In genomic region chr1:15207031-15207828, GRCh38 we compare ENCODE assay signal across 15 cellular contexts. TPM values are rescaled to one million over a fixed set of nuclear protein-coding genes. Genes with fewer than 3 reads are reported as not detected.
DNase-seq lines count a peak whose midpoint lies in the region; ATAC-seq, FAIRE-seq and TF ChIP-seq lines count a peak whose summit lies in the region.
"Had no signal": no experiment of that assay in that cellular context is flagged by ENCODE, and none has a peak within 500 bp of the region (broad histone marks: within the 10 kb centered on the region; RNA-seq: fewer than 3 reads in every experiment).

No MANE protein-coding gene starts in this region.

- H3K27ac ChIP-seq in HEK293 (ENCODE audit: extremely low read depth, low read depth, low read length): no peak overlapping the region
- H3K27ac ChIP-seq in K562 (ENCODE audit: extremely low read depth, low read depth, low read length): no peak overlapping the region
- H3K27ac ChIP-seq in esophagus muscularis mucosa (replicated peaks in 1 of 4): no peak overlapping the region
- H3K27ac ChIP-seq: gastrocnemius medialis, SJCRH30 had no signal

- no peaks in the 10 kb centered on the region for H3K9me1 ChIP-seq in K562 (ENCODE audit: control insufficient read depth, insufficient read depth, low read length)

- peaks cover 38 to 66% of the 10 kb centered on the region in 2 experiments for H3K27me3 ChIP-seq in K562 (ENCODE audit: control insufficient read depth in 2 of 2, insufficient read depth in 2 of 2, low read length in 2 of 2)
- H3K27me3 ChIP-seq in esophagus muscularis mucosa: no peaks in the 10 kb centered on the region
- H3K27me3 ChIP-seq: gastrocnemius medialis, SJCRH30 had no signal

- TF ChIP-seq EP300 in K562 (IDR thresholded peaks at IDR 0.05; ENCODE audit: low read length) (no peak), esophagus muscularis mucosa (IDR thresholded peaks at IDR 0.05) (no peak)

- H3K9me3 ChIP-seq in HEK293 (ENCODE audit: control insufficient read depth, insufficient read depth, low read depth, low read length) (no peaks in the 10 kb centered on the region), K562 (replicated peaks; ENCODE audit: control insufficient read depth, insufficient read depth, low read depth, low read length) (no peaks in the 10 kb centered on the region), esophagus muscularis mucosa (no peaks in the 10 kb centered on the region)
- H3K9me3 ChIP-seq: gastrocnemius medialis, SJCRH30 had no signal

- H3K4me1 ChIP-seq in HEK293 (ENCODE audit: control insufficient read depth, insufficient read depth, low read length) (0 out of 2 replicates have a peak, but pooled peaks cover 2% of the 10 kb centered on the region), K562 (replicated peaks in 1 of 2; ENCODE audit: control insufficient read depth in 2 of 2, insufficient read depth in 2 of 2, low read length in 2 of 2) (no peaks in the 10 kb centered on the region), esophagus muscularis mucosa (peaks cover 0 to 32% (median 19%) of the 10 kb centered on the region in 4 donors)

- TF ChIP-seq CTCF in HEK293 (tag by site-specific recombination; IDR thresholded peaks at IDR 0.05) (no peak), K562 (IDR thresholded peaks at IDR 0.05 in 2 of 3, conservative IDR thresholded peaks at IDR 0.05 in 1 of 3; ENCODE audit: insufficient read depth in 2 of 3, low read depth in 1 of 3, low read length in 3 of 3) (no peak), esophagus muscularis mucosa (IDR thresholded peaks at IDR 0.05) (no peak)

- CTCF ChIA-PET in HEK293 (lab: Yijun Ruan, JAX) (interaction anchor here (0.5 to 0.7 kb wide), 2 partner anchors 115 to 117 kb away, joined by 3 read pairs; no protein-coding TSS in a partner anchor), K562 (lab: Yijun Ruan, JAX; ENCODE audit: low intra/inter-chr PET ratio) (interaction anchor here (0.7 kb wide), 1 partner anchor 79 kb away, joined by 3 read pairs; no protein-coding TSS in a partner anchor)

- no TSS peak for BruUV-seq in K562 (replicated peaks; lab: Mats Ljungman, UMichigan)

- no peak for FAIRE-seq in K562 (lab: Jason Lieb, UNC)

- H3K4me2 ChIP-seq in K562 (ENCODE audit: insufficient read depth, low read length): no peak overlapping the region

- no peak overlapping the region for H2AFZ ChIP-seq in K562 (ENCODE audit: low read depth, low read length)

- DNase-seq in K562 (ENCODE audit: extremely low read depth in 1 of 4, low spot score in 3 of 4) (no peak), iPS-NIHi11 (ENCODE audit: low spot score) (peak; percentile 30), posterior vena cava (ENCODE audit: low spot score) (peak; percentile 52), esophagus muscularis mucosa (ENCODE audit: extremely low spot score) (no peak)
- DNase-seq in activated CD4-positive, alpha-beta T cell treated with anti-CD3 and anti-CD28 coated beads for 4 hours: no peak
- DNase-seq: activated naive CD8-positive, alpha-beta T cell treated with anti-CD3 and anti-CD28 coated beads, Interleukin-2, amount 50 U/mL, for 24 hours; DMS79 treated with DMSO at 0.1 percent for 48 hours; effector memory CD4-positive, alpha-beta T cell; gastrocnemius medialis; SJCRH30; stimulated activated CD4-positive, alpha-beta T cell treated with anti-CD3 and anti-CD28 coated beads, Interleukin-2, amount 100 ng/mL, for 48 hours had no signal

- no peaks in the 10 kb centered on the region for H3K36me3 ChIP-seq in HEK293 (ENCODE audit: control insufficient read depth in 2 of 2, insufficient read depth in 1 of 2, low read length in 2 of 2)
- H3K36me3 ChIP-seq in K562 (ENCODE audit: control insufficient read depth, insufficient read depth, low read length): no peaks in the 10 kb centered on the region
- no peaks in the 10 kb centered on the region for H3K36me3 ChIP-seq in esophagus muscularis mucosa
- H3K36me3 ChIP-seq: gastrocnemius medialis, SJCRH30 had no signal

- no peak for TF ChIP-seq RAD21 in K562 (CRISPR knock-in tag; conservative IDR thresholded peaks at IDR 0.05 in 1 of 2, IDR thresholded peaks at IDR 0.05 in 1 of 2)

- no peak for ATAC-seq in K562
- no peak for ATAC-seq in activated CD4-positive, CD25-positive, alpha-beta regulatory T cell treated with anti-CD3 and anti-CD28 coated beads, Interleukin-2, amount 50 U/mL, for 24 hours
- ATAC-seq in HG02981 (IDR thresholded peaks at IDR 0.05; ENCODE audit: unreplicated experiment): no peak
- ATAC-seq: activated naive CD8-positive, alpha-beta T cell treated with anti-CD3 and anti-CD28 coated beads, Interleukin-2, amount 50 U/mL, for 24 hours; gastrocnemius medialis had no signal

- TF ChIP-seq POLR2A in K562 (conservative IDR thresholded peaks at IDR 0.05): no peak
- no peak for TF ChIP-seq POLR2A in esophagus muscularis mucosa (IDR thresholded peaks at IDR 0.05; ENCODE audit: low read depth)

- in situ Hi-C loops in K562 (cut with MboI): no loop called here

- POLR2A ChIA-PET in HEK293 (lab: Yijun Ruan, JAX) (no interaction called here), K562 (lab: Yijun Ruan, JAX) (interaction anchor here (1.3 kb wide), 1 partner anchor 9 kb away, joined by 4 read pairs; no protein-coding TSS in a partner anchor)

- H3K4me3 ChIP-seq in HEK293 (ENCODE audit: low read depth, low read length) (no peak overlapping the region), K562 (no peak overlapping the region), esophagus muscularis mucosa (no peak overlapping the region)
- H3K4me3 ChIP-seq: gastrocnemius medialis, SJCRH30 had no signal

- intact Hi-C loops in K562 (cut with micrococcal nuclease) (no loop called here), posterior vena cava (cut with DNase I) (no loop called here), esophagus muscularis mucosa (cut with DNase I) (no loop called here)

- peak overlapping the region in 1 of 2 experiments; percentile 4; a peak in 1 of 4 replicates for H3K9ac ChIP-seq in K562 (ENCODE audit: insufficient read depth in 1 of 2, low read depth in 2 of 2, low read length in 2 of 2)

- no peaks in the 10 kb centered on the region for H3K79me2 ChIP-seq in K562 (ENCODE audit: control insufficient read depth, insufficient read depth, low read length)

- 3% methylated on average over 25 of the region's 25 CpGs for WGBS in K562 (ENCODE audit: insufficient coverage, low coverage, missing lambda C conversion rate)
- WGBS in esophagus muscularis mucosa: 85% methylated on average over 20 of the region's 25 CpGs

- H4K20me1 ChIP-seq in K562 (replicated peaks; ENCODE audit: control insufficient read depth, insufficient read depth, low read length): peaks cover 3% of the 10 kb centered on the region; the same call in 1 of the 2 replicates

TF ChIP-seq in HEK293, 187 proteins besides CTCF, POLR2A, EP300 and RAD21:
- TF ChIP-seq EGR2 (tag by site-specific recombination; IDR thresholded peaks at IDR 0.05; ENCODE audit: low read depth) (0 out of 2 replicates have a peak, but pooled peaks have one; percentile 9), ZNF776 (tag by site-specific recombination; IDR thresholded peaks at IDR 0.05; ENCODE audit: borderline replicate concordance) (no peak)

TF ChIP-seq in K562, 482 proteins besides CTCF, POLR2A, EP300 and RAD21 (continues in another document):
- TF ChIP-seq HDAC2 (IDR thresholded peaks at IDR 0.05) (no peak), CAMTA2 (CRISPR knock-in tag; conservative IDR thresholded peaks at IDR 0.05) (no peak)

RNA-seq across cellular contexts. Expression of gene FHAD1, which starts 39.8 kb away (rescaled TPM):
- 0.12 and 0.19 TPM in 2 replicates for total RNA-seq in K562 (2011; cell fraction: chromatin; rRNA removed; ENCODE audit: low replicate concordance)
- total RNA-seq in K562 (2011; cell fraction: nucleolus; rRNA removed): not detected in 2 replicates
- total RNA-seq in K562 (2011; cell fraction: nucleoplasm; rRNA removed): 0.07 TPM in 1 of 2 replicates, not detected in the other
- total RNA-seq in K562 (2014; rRNA removed) (1.4 and 3.1 TPM in 2 replicates), K562 (2014; rRNA removed; fragmentation: Illumina TruSeq; extraction: Trizol) (1.5 and 1.8 TPM in 2 replicates), K562 (2015; rRNA removed; fragmentation: Illumina TruSeq; extraction: Trizol) (2.1 and 2.2 TPM in 2 replicates), K562 (2021) (1.3 and 1.6 TPM in 2 replicates), posterior vena cava (under 1 TPM in 1 of 2 donors, not detected in 1; 0.43 TPM), esophagus muscularis mucosa (under 1 TPM in 3 of 4 donors, not detected in 1; under 0.01 to 0.26 (median 0.06) TPM)
- polyA plus RNA-seq in K562 (2011; rRNA removed) (0.01 TPM in 1 of 2 replicates, not detected in the other), K562 (2014; fragmentation: Illumina TruSeq; extraction: Trizol) (1.4 and 2.1 TPM in 2 replicates), K562 (2014; fragmentation: Nextera tagmentation; extraction: Ambion mirVana) (under 1 TPM; 0.32 to 0.45 TPM), K562 (2014; rRNA removed) (1.7 and 1.9 TPM in 2 replicates)
- polyA plus RNA-seq in K562 (2011; cell fraction: cytosol; rRNA removed): 0.04 TPM in 1 of 2 replicates, not detected in the other
- polyA plus RNA-seq in K562 (2011; cell fraction: nucleus; rRNA removed): 0.06 and 0.10 TPM in 2 replicates
- 1.8 and 5.7 TPM in 2 replicates for polyA plus RNA-seq in K562 (2012)
- not detected in 2 replicates for polyA minus RNA-seq in K562 (2011; rRNA and poly(A)+ RNA removed)
- polyA minus RNA-seq in K562 (2011; cell fraction: cytosol; rRNA and poly(A)+ RNA removed): not detected in 2 replicates
- not detected in 2 replicates for polyA minus RNA-seq in K562 (2011; cell fraction: nucleus; rRNA and poly(A)+ RNA removed)
- total RNA-seq: gastrocnemius medialis had no signal
- polyA plus RNA-seq: BJ had no signal

RNA-seq across cellular contexts. Expression of gene TMEM51, which starts 53.7 kb away (rescaled TPM):
- total RNA-seq in K562 (2011; cell fraction: chromatin; rRNA removed; ENCODE audit: low replicate concordance): not detected in 2 replicates
- 0.50 and 0.53 TPM in 2 replicates for total RNA-seq in K562 (2011; cell fraction: nucleolus; rRNA removed)
- total RNA-seq in K562 (2011; cell fraction: nucleoplasm; rRNA removed): 0.37 TPM in 1 of 2 replicates, not detected in the other
- 0.95 and 1.1 TPM in 2 replicates for total RNA-seq in K562 (2014; rRNA removed)
- total RNA-seq in K562 (2014; rRNA removed; fragmentation: Illumina TruSeq; extraction: Trizol): 0.16 and 0.55 TPM in 2 replicates
- total RNA-seq in K562 (2015; rRNA removed; fragmentation: Illumina TruSeq; extraction: Trizol): 0.58 and 0.64 TPM in 2 replicates
- 0.80 and 1.0 TPM in 2 replicates for total RNA-seq in K562 (2021)
- 0.13 and 0.49 TPM in 2 replicates for polyA plus RNA-seq in K562 (2011; rRNA removed)
- polyA plus RNA-seq in K562 (2011; cell fraction: cytosol; rRNA removed): 0.33 and 0.47 TPM in 2 replicates
- 0.21 and 0.34 TPM in 2 replicates for polyA plus RNA-seq in K562 (2011; cell fraction: nucleus; rRNA removed)
- polyA plus RNA-seq in K562 (2012): 1.5 and 1.7 TPM in 2 replicates
- 0.88 and 0.94 TPM in 2 replicates for polyA plus RNA-seq in K562 (2014; fragmentation: Illumina TruSeq; extraction: Trizol)
- under 1 TPM; 0.06 to 0.07 TPM for polyA plus RNA-seq in K562 (2014; fragmentation: Nextera tagmentation; extraction: Ambion mirVana)
- polyA plus RNA-seq in K562 (2014; rRNA removed): 0.62 and 1.4 TPM in 2 replicates
- polyA minus RNA-seq in K562 (2011; rRNA and poly(A)+ RNA removed): 0.15 TPM in 1 of 2 replicates, not detected in the other
- polyA minus RNA-seq in K562 (2011; cell fraction: cytosol; rRNA and poly(A)+ RNA removed): 0.73 TPM in 1 of 2 replicates, not detected in the other
- polyA minus RNA-seq in K562 (2011; cell fraction: nucleus; rRNA and poly(A)+ RNA removed): 0.44 TPM in 1 of 2 replicates, not detected in the other
- 1 to 10 TPM; 4.3 to 6.4 TPM for total RNA-seq in posterior vena cava
- total RNA-seq in esophagus muscularis mucosa: 10 to 100 TPM in 3 of 4 donors, 1 to 10 TPM in 1; 8.6 to 17.2 (median 11.4) TPM

Comparison
In these comparisons a context has a peak if more than half of its experiments do, and no peak if none do; other contexts are left out.
1. DNase-seq: peak in iPS-NIHi11 (single experiment) and posterior vena cava (single experiment); none in K562 (0 of 4), esophagus muscularis mucosa (single experiment) and activated CD4-positive, alpha-beta T cell treated with anti-CD3 and anti-CD28 coated beads for 4 hours (0 of 2).